In genomic region chr12:63298386-63298930, GRCh38 we compare ENCODE assay signal across 19 cellular contexts.
A peak's percentile ranks its signal among the peaks of the same experiment; 100 is the strongest.
DNase-seq lines count a peak whose midpoint lies in the region; ATAC-seq and TF ChIP-seq lines count a peak whose summit lies in the region.
"Had no signal": no experiment of that assay in that cellular context is flagged by ENCODE, and none has a peak within 500 bp of the region (broad histone marks: within the 10 kb centered on the region; RNA-seq: fewer than 3 reads in every experiment).

No MANE protein-coding gene starts in this region.

- CTCF ChIA-PET in activated naive CD4-positive, alpha-beta T cell treated with anti-CD3 and anti-CD28 coated beads, Interleukin-2, amount 10 ng/mL, durations not matched to agents 7 days and 5 days (lab: Charles Lee), result no interaction called here

- no peak overlapping the region for H3K4me3 Mint-ChIP-seq in nephron progenitor cell
- no peak overlapping the region for H3K4me3 Mint-ChIP-seq in activated naive CD4-positive, alpha-beta T cell treated with anti-CD3 and anti-CD28 coated beads, Interleukin-2, amount 10 ng/mL, durations not matched to agents 7 days and 5 days
- H3K4me3 Mint-ChIP-seq in stimulated activated effector memory CD8-positive, alpha-beta T cell treated with anti-CD3 and anti-CD28 coated beads, Interleukin-12 subunit alpha, Interleukin-12 subunit beta, amount 100 ng/mL, for 72 hours, result no peak overlapping the region
- H3K4me3 Mint-ChIP-seq: B cell; CD8-positive, alpha-beta T cell had no signal

- no peak for ATAC-seq in GM21619 (IDR thresholded peaks at IDR 0.05; ENCODE audit: unreplicated experiment)
- no peak for ATAC-seq in stimulated activated effector memory CD8-positive, alpha-beta T cell treated with anti-CD3 and anti-CD28 coated beads, Interleukin-12 subunit alpha, Interleukin-12 subunit beta, amount 100 ng/mL, for 72 hours
- ATAC-seq: CD8-positive, alpha-beta T cell; HepG2 had no signal

- no peaks in the 10 kb centered on the region for H3K9me3 Mint-ChIP-seq in nephron progenitor cell
- H3K9me3 Mint-ChIP-seq in activated naive CD4-positive, alpha-beta T cell treated with anti-CD3 and anti-CD28 coated beads, Interleukin-2, amount 10 ng/mL, durations not matched to agents 7 days and 5 days, result no peaks in the 10 kb centered on the region
- no peaks in the 10 kb centered on the region for H3K9me3 Mint-ChIP-seq in stimulated activated effector memory CD8-positive, alpha-beta T cell treated with anti-CD3 and anti-CD28 coated beads, Interleukin-12 subunit alpha, Interleukin-12 subunit beta, amount 100 ng/mL, for 72 hours
- H3K9me3 Mint-ChIP-seq: CD8-positive, alpha-beta T cell had no signal

- H3K4me3 ChIP-seq in fibroblast of villous mesenchyme (ENCODE audit: low read depth, low read length), result no peak overlapping the region

- H3K36me3 Mint-ChIP-seq in nephron progenitor cell (ENCODE audit: low read depth), result no peaks in the 10 kb centered on the region
- H3K36me3 Mint-ChIP-seq in activated naive CD4-positive, alpha-beta T cell treated with anti-CD3 and anti-CD28 coated beads, Interleukin-2, amount 10 ng/mL, durations not matched to agents 7 days and 5 days, result no peaks in the 10 kb centered on the region
- no peaks in the 10 kb centered on the region for H3K36me3 Mint-ChIP-seq in stimulated activated effector memory CD8-positive, alpha-beta T cell treated with anti-CD3 and anti-CD28 coated beads, Interleukin-12 subunit alpha, Interleukin-12 subunit beta, amount 100 ng/mL, for 72 hours
- H3K36me3 Mint-ChIP-seq: CD8-positive, alpha-beta T cell had no signal

- H3K4me1 Mint-ChIP-seq in nephron progenitor cell, result peaks cover 44% of the 10 kb centered on the region
- no peaks in the 10 kb centered on the region for H3K4me1 Mint-ChIP-seq in activated naive CD4-positive, alpha-beta T cell treated with anti-CD3 and anti-CD28 coated beads, Interleukin-2, amount 10 ng/mL, durations not matched to agents 7 days and 5 days
- no peaks in the 10 kb centered on the region for H3K4me1 Mint-ChIP-seq in stimulated activated effector memory CD8-positive, alpha-beta T cell treated with anti-CD3 and anti-CD28 coated beads, Interleukin-12 subunit alpha, Interleukin-12 subunit beta, amount 100 ng/mL, for 72 hours
- H3K4me1 Mint-ChIP-seq: B cell had no signal

- H3K27me3 Mint-ChIP-seq in nephron progenitor cell (ENCODE audit: low read depth, poor library complexity), result peaks cover 3% of the 10 kb centered on the region
- no peaks in the 10 kb centered on the region for H3K27me3 Mint-ChIP-seq in activated naive CD4-positive, alpha-beta T cell treated with anti-CD3 and anti-CD28 coated beads, Interleukin-2, amount 10 ng/mL, durations not matched to agents 7 days and 5 days
- H3K27me3 Mint-ChIP-seq: B cell had no signal

- no peak for TF ChIP-seq CTCF in fibroblast of villous mesenchyme (IDR thresholded peaks at IDR 0.05; ENCODE audit: insufficient read depth, low read depth, low read length)
- no peak for TF ChIP-seq CTCF in nephron progenitor cell (IDR thresholded peaks at IDR 0.05)

- H3K27ac Mint-ChIP-seq in nephron progenitor cell, result peak overlapping the region; percentile 8
- no peak overlapping the region for H3K27ac Mint-ChIP-seq in activated naive CD4-positive, alpha-beta T cell treated with anti-CD3 and anti-CD28 coated beads, Interleukin-2, amount 10 ng/mL, durations not matched to agents 7 days and 5 days
- H3K27ac Mint-ChIP-seq in stimulated activated effector memory CD8-positive, alpha-beta T cell treated with anti-CD3 and anti-CD28 coated beads, Interleukin-12 subunit alpha, Interleukin-12 subunit beta, amount 100 ng/mL, for 72 hours, result no peak overlapping the region
- H3K27ac Mint-ChIP-seq: B cell; CD8-positive, alpha-beta T cell had no signal

- DNase-seq in HT-29 (ENCODE audit: low spot score) (peak; percentile 12), fibroblast of villous mesenchyme (ENCODE audit: low read depth) (peak; percentile 52), nephron progenitor cell (no peak), COLO829 (ENCODE audit: low spot score) (no peak)
- no peak for DNase-seq in activated naive CD4-positive, alpha-beta T cell treated with anti-CD3 and anti-CD28 coated beads, Interleukin-2, amount 10 ng/mL, durations not matched to agents 7 days and 5 days
- no peak for DNase-seq in stimulated activated effector memory CD8-positive, alpha-beta T cell treated with anti-CD3 and anti-CD28 coated beads, Interleukin-12 subunit alpha, Interleukin-12 subunit beta, amount 100 ng/mL, for 72 hours (ENCODE audit: low spot score in 2 of 2)
- DNase-seq: CD8-positive, alpha-beta T cell; Karpas-422; NCI-H1092; NCI-H1417 treated with DMSO at 0.1 percent for 48 hours; NCI-H1694 treated with DMSO at 0.1 percent for 48 hours; NCI-H2081; NCI-H2227 treated with DMSO at 0.1 percent for 48 hours; NCI-H69; Right ventricle myocardium superior; RPMI8226 had no signal

Comparison
In these comparisons a context has a peak if more than half of its experiments do, and no peak if none do; other contexts are left out.
1. DNase-seq: peak in HT-29 (single experiment) and fibroblast of villous mesenchyme (single experiment); none in nephron progenitor cell (single experiment), activated naive CD4-positive, alpha-beta T cell treated with anti-CD3 and anti-CD28 coated beads, Interleukin-2, amount 10 ng/mL, durations not matched to agents 7 days and 5 days (single experiment), COLO829 (single experiment) and stimulated activated effector memory CD8-positive, alpha-beta T cell treated with anti-CD3 and anti-CD28 coated beads, Interleukin-12 subunit alpha, Interleukin-12 subunit beta, amount 100 ng/mL, for 72 hours (0 of 2).